Comparison of ENCODE assay signal across 1 cellular context in genomic region chr5:160312139-160312959, GRCh38.
TF ChIP-seq lines count a peak whose summit lies in the region.

A gene with protein sequence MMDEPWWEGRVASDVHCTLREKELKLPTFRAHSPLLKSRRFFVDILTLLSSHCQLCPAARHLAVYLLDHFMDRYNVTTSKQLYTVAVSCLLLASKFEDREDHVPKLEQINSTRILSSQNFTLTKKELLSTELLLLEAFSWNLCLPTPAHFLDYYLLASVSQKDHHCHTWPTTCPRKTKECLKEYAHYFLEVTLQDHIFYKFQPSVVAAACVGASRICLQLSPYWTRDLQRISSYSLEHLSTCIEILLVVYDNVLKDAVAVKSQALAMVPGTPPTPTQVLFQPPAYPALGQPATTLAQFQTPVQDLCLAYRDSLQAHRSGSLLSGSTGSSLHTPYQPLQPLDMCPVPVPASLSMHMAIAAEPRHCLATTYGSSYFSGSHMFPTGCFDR (minus strand): TSS chr5:160312564. CDS start chr5:160311923, 641 bp downstream.

TF ChIP-seq in H1, 55 proteins besides CTCF, POLR2A, EP300 and RAD21:
- peak; percentile 81 for TF ChIP-seq PHF8 (conservative IDR thresholded peaks at IDR 0.05; ENCODE audit: low read depth, low read length)
- TF ChIP-seq KDM5A (IDR thresholded peaks at IDR 0.05; ENCODE audit: low read length), result no peak
- TF ChIP-seq RXRA (IDR thresholded peaks at IDR 0.05; ENCODE audit: insufficient read depth, low read depth, low read length), result no peak
- peak; percentile 32; the same call in 1 of the 2 replicates for TF ChIP-seq MAX (IDR thresholded peaks at IDR 0.05)
- TF ChIP-seq CTBP2 (IDR thresholded peaks at IDR 0.05; ENCODE audit: borderline replicate concordance, insufficient read depth, insufficient read length, low read length), result peak; percentile 70
- TF ChIP-seq SIRT6 (IDR thresholded peaks at IDR 0.05; ENCODE audit: low read length), result no peak
- peak; percentile 87 for TF ChIP-seq ASH2L (IDR thresholded peaks at IDR 0.05; ENCODE audit: low read length)
- TF ChIP-seq KDM4A (IDR thresholded peaks at IDR 0.05; ENCODE audit: low read depth, low read length, severe bottlenecking), result peak; percentile 85
- peak; percentile 33 for TF ChIP-seq TAF7 (optimal IDR thresholded peaks at IDR 0.05; ENCODE audit: borderline replicate concordance, low read depth, low read length)
- peak; percentile 78 for TF ChIP-seq NRF1 (IDR thresholded peaks at IDR 0.05; ENCODE audit: low read depth, low read length)
- TF ChIP-seq E2F6 (IDR thresholded peaks at IDR 0.05), result peak; percentile 55; the same call in 1 of the 2 replicates
- no peak for TF ChIP-seq CHD1 (IDR thresholded peaks at IDR 0.05; ENCODE audit: low read depth, low read length)
- peak; percentile 84 for TF ChIP-seq POLR2AphosphoS5 (IDR thresholded peaks at IDR 0.05; ENCODE audit: low read depth, low read length)
- peak; percentile 40; the same call in 1 of the 2 replicates for TF ChIP-seq EGR1 (IDR thresholded peaks at IDR 0.05; ENCODE audit: borderline replicate concordance, low read depth, low read length)
- TF ChIP-seq MAFK (IDR thresholded peaks at IDR 0.05; ENCODE audit: low read depth, low read length), result no peak
- TF ChIP-seq NANOG (IDR thresholded peaks at IDR 0.05; ENCODE audit: insufficient read depth, low read depth, low read length, poor library complexity, severe bottlenecking), result no peak
- peak; percentile 57; the same call in 1 of the 2 replicates for TF ChIP-seq TBP (IDR thresholded peaks at IDR 0.05; ENCODE audit: low read depth, low read length)
- TF ChIP-seq SIN3A (conservative IDR thresholded peaks at IDR 0.05 in 1 of 2, IDR thresholded peaks at IDR 0.05 in 1 of 2; ENCODE audit: low read depth in 1 of 2, low read length in 2 of 2), result peak in 1 of 2 experiments; percentile 70; a peak in 2 of 4 replicates
- TF ChIP-seq, protein P1, sequence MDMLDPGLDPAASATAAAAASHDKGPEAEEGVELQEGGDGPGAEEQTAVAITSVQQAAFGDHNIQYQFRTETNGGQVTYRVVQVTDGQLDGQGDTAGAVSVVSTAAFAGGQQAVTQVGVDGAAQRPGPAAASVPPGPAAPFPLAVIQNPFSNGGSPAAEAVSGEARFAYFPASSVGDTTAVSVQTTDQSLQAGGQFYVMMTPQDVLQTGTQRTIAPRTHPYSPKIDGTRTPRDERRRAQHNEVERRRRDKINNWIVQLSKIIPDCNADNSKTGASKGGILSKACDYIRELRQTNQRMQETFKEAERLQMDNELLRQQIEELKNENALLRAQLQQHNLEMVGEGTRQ (IDR thresholded peaks at IDR 0.05; ENCODE audit: low read length), result no peak
- TF ChIP-seq TAF1 (IDR thresholded peaks at IDR 0.05; ENCODE audit: low read depth, low read length), result peak; percentile 59
- no peak for TF ChIP-seq SUZ12 (IDR thresholded peaks at IDR 0.05; ENCODE audit: low read length)
- TF ChIP-seq RBBP5 (IDR thresholded peaks at IDR 0.05; ENCODE audit: borderline replicate concordance, low read depth, low read length), result peak; percentile 92
- TF ChIP-seq ATF2 (IDR thresholded peaks at IDR 0.05; ENCODE audit: low read length), result no peak
- no peak for TF ChIP-seq TEAD4 (IDR thresholded peaks at IDR 0.05; ENCODE audit: low read depth, low read length)
- no peak for TF ChIP-seq FOSL1 (IDR thresholded peaks at IDR 0.05; ENCODE audit: insufficient read depth, low read depth, low read length)
